In the genomic region with DNA sequence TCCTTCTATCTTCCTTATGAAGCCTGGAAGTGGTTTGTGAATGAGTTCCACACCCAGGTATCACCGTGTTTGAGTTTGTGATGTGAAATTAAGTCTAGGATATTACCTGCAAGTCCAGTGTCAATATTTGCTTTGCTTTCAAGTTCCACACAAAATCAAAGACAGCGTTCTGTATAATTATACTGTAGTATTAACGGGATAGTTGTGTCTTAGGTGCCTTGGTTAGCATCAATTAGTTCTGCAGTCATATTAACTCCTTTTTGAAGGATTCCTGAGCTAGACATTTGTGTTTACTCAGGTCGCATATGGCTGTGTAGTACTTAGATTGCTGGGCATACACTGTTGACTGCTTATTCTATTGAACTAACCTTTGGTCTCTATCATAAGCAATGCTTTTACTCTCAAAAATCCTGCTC, we compare ENCODE assay signal across 16 cellular contexts.
"Had no signal": no experiment of that assay in that cellular context is flagged by ENCODE, and none has a peak within 500 bp of the region (broad histone marks: within the 10 kb centered on the region; RNA-seq: fewer than 3 reads in every experiment).

No MANE protein-coding gene starts in this region.

- H3K4me3 ChIP-seq: gastrocnemius medialis, heart left ventricle, prostate gland, smooth muscle cell had no signal

- DNase-seq: activated CD4-positive, alpha-beta memory T cell treated with anti-CD3 and anti-CD28 coated beads, Interleukin-2, amount 10 ng/mL, durations not matched to agents 7 days and 5 days; activated CD4-positive, alpha-beta T cell treated with anti-CD3 and anti-CD28 coated beads for 4 hours; activated naive CD4-positive, alpha-beta T cell treated with anti-CD3 and anti-CD28 coated beads, Interleukin-2, amount 50 U/mL, for 16 hours; activated T-cell treated with anti-CD3 and anti-CD28 coated beads, Interleukin-2, amount 50 U/mL, for 24 hours; endodermal cell; gastrocnemius medialis; heart left ventricle; occipital lobe; right cardiac atrium; stimulated activated naive CD8-positive, alpha-beta T cell treated with anti-CD3 and anti-CD28 coated beads, Interleukin-15, Interleukin-2, amounts not matched to agents 100 U/mL and 50 U/mL, for 24 hours; T-helper 2 cell; trophoblast cell had no signal

- H3K9me3 ChIP-seq: gastrocnemius medialis, heart left ventricle, prostate gland had no signal

- H3K4me1 ChIP-seq: prostate gland had no signal

- H3K36me3 ChIP-seq: gastrocnemius medialis, heart left ventricle, prostate gland had no signal

- ATAC-seq: gastrocnemius medialis; heart left ventricle; natural killer cell treated with Interleukin-12 subunit alpha and Interleukin-12 subunit beta and Interleukin-15 and Interleukin-18, amount 100 ng/mL, for 72 hours; right cardiac atrium; stimulated activated naive CD8-positive, alpha-beta T cell treated with anti-CD3 and anti-CD28 coated beads, Interleukin-15, Interleukin-2, amounts not matched to agents 100 U/mL and 50 U/mL, for 24 hours; WTC11 had no signal

- H3K27me3 ChIP-seq: gastrocnemius medialis, heart left ventricle had no signal

- H3K27ac ChIP-seq: gastrocnemius medialis, heart left ventricle, prostate gland had no signal
